ENCODE assay signal across 27 cellular contexts in genomic region chr7:43604251-43604650, GRCh38. TPM values are rescaled to one million over a fixed set of nuclear protein-coding genes. Genes with fewer than 3 reads are reported as not detected.
DNase-seq lines count a peak whose midpoint lies in the region; ATAC-seq, FAIRE-seq and TF ChIP-seq lines count a peak whose summit lies in the region.
"Had no signal": no experiment of that assay in that cellular context is flagged by ENCODE, and none has a peak within 500 bp of the region (broad histone marks: within the 10 kb centered on the region; RNA-seq: fewer than 3 reads in every experiment).

No MANE protein-coding gene starts in this region.

- no peak for ATAC-seq in activated T-cell treated with anti-CD3 and anti-CD28 coated beads, Interleukin-2, amount 50 U/mL, for 72 hours (replicated peaks in 1 of 2)
- no peak for ATAC-seq in naive thymus-derived CD8-positive, alpha-beta T cell
- ATAC-seq in omental fat pad (ENCODE audit: low FRiP score) (no peak), GM18868 (IDR thresholded peaks at IDR 0.05; ENCODE audit: unreplicated experiment) (no peak)
- ATAC-seq: activated CD8-positive, alpha-beta memory T cell treated with anti-CD3 and anti-CD28 coated beads, Interleukin-2, amount 10 ng/mL, durations not matched to agents 7 days and 5 days; Panc1; right cardiac atrium had no signal

- H3K4me1 Mint-ChIP-seq in activated T-cell treated with anti-CD3 and anti-CD28 coated beads, Interleukin-2, amount 50 U/mL, for 72 hours (ENCODE audit: low read depth): peaks cover 44% of the 10 kb centered on the region
- peaks cover 49% of the 10 kb centered on the region for H3K4me1 Mint-ChIP-seq in activated naive CD8-positive, alpha-beta T cell treated with anti-CD3 and anti-CD28 coated beads for 36 hours
- H3K4me1 Mint-ChIP-seq in naive thymus-derived CD8-positive, alpha-beta T cell: peaks cover 31 to 55% (median 51%) of the 10 kb centered on the region in 4 donors

- peaks cover 3 to 4% of the 10 kb centered on the region in 2 donors for H3K9me3 Mint-ChIP-seq in activated T-cell treated with anti-CD3 and anti-CD28 coated beads, Interleukin-2, amount 50 U/mL, for 72 hours
- H3K9me3 Mint-ChIP-seq in activated naive CD8-positive, alpha-beta T cell treated with anti-CD3 and anti-CD28 coated beads for 36 hours: peaks cover 9% of the 10 kb centered on the region
- no peaks in the 10 kb centered on the region for H3K9me3 Mint-ChIP-seq in naive thymus-derived CD8-positive, alpha-beta T cell

- peak; percentile 4 for FAIRE-seq in GM19239 (lab: Jason Lieb, UNC)
- FAIRE-seq: astrocyte had no signal

- peak overlapping the region; percentile 51 for H3K27ac Mint-ChIP-seq in activated T-cell treated with anti-CD3 and anti-CD28 coated beads, Interleukin-2, amount 50 U/mL, for 72 hours
- peak overlapping the region; percentile 30 for H3K27ac Mint-ChIP-seq in activated naive CD8-positive, alpha-beta T cell treated with anti-CD3 and anti-CD28 coated beads for 36 hours
- peak overlapping the region in 9 of 10 donors; percentile 49 to 93 (median 83) for H3K27ac Mint-ChIP-seq in naive thymus-derived CD8-positive, alpha-beta T cell
- H3K27ac Mint-ChIP-seq: activated CD4-positive, alpha-beta T cell treated with anti-CD3 and anti-CD28 coated beads, Interleukin-2, amount 10 ng/mL, durations not matched to agents 7 days and 5 days; activated CD8-positive, alpha-beta memory T cell treated with anti-CD3 and anti-CD28 coated beads, Interleukin-2, amount 10 ng/mL, durations not matched to agents 7 days and 5 days; activated T-helper 2 cell treated with anti-CD3 and anti-CD28 coated beads, Interferon-gamma antibody, Interleukin-2, Interleukin-4, amounts not matched to agents 10 μg/mL and 5 μg/mL and 100 μg/mL, durations not matched to agents 14 hours and 24 hours and 36 hours had no signal

- no peaks in the 10 kb centered on the region for H3K27me3 Mint-ChIP-seq in activated T-cell treated with anti-CD3 and anti-CD28 coated beads, Interleukin-2, amount 50 U/mL, for 72 hours (ENCODE audit: low read depth)
- no peaks in the 10 kb centered on the region for H3K27me3 Mint-ChIP-seq in activated naive CD8-positive, alpha-beta T cell treated with anti-CD3 and anti-CD28 coated beads for 36 hours
- H3K27me3 Mint-ChIP-seq in naive thymus-derived CD8-positive, alpha-beta T cell: no peaks in the 10 kb centered on the region
- H3K27me3 Mint-ChIP-seq: activated CD4-positive, alpha-beta T cell treated with anti-CD3 and anti-CD28 coated beads, Interleukin-2, amount 10 ng/mL, durations not matched to agents 7 days and 5 days; activated CD8-positive, alpha-beta memory T cell treated with anti-CD3 and anti-CD28 coated beads, Interleukin-2, amount 10 ng/mL, durations not matched to agents 7 days and 5 days had no signal

- no peak overlapping the region for H3K4me3 Mint-ChIP-seq in activated T-cell treated with anti-CD3 and anti-CD28 coated beads, Interleukin-2, amount 50 U/mL, for 72 hours
- no peak overlapping the region for H3K4me3 Mint-ChIP-seq in activated naive CD8-positive, alpha-beta T cell treated with anti-CD3 and anti-CD28 coated beads for 36 hours
- peak overlapping the region in 9 of 10 donors; percentile 8 to 82 (median 63) for H3K4me3 Mint-ChIP-seq in naive thymus-derived CD8-positive, alpha-beta T cell
- H3K4me3 Mint-ChIP-seq: activated CD4-positive, alpha-beta T cell treated with anti-CD3 and anti-CD28 coated beads, Interleukin-2, amount 10 ng/mL, durations not matched to agents 7 days and 5 days; activated CD8-positive, alpha-beta memory T cell treated with anti-CD3 and anti-CD28 coated beads, Interleukin-2, amount 10 ng/mL, durations not matched to agents 7 days and 5 days had no signal

- DNase-seq in activated T-cell treated with anti-CD3 and anti-CD28 coated beads, Interleukin-2, amount 50 U/mL, for 72 hours: no peak
- DNase-seq in activated T-cell treated with anti-CD3 and anti-CD28 coated beads for 4 hours (no peak), GM19239 (ENCODE audit: insufficient read length, low spot score) (no peak), omental fat pad (ENCODE audit: low spot score) (no peak), HUDEP-2 (lab: John Stamatoyannopoulos, UW; ENCODE audit: unreplicated experiment in 76 of 76) (no peak)
- no peak for DNase-seq in activated naive CD8-positive, alpha-beta T cell treated with anti-CD3 and anti-CD28 coated beads for 36 hours
- DNase-seq in naive thymus-derived CD8-positive, alpha-beta T cell: no peak
- DNase-seq: activated CD4-positive, alpha-beta T cell treated with anti-CD3 and anti-CD28 coated beads, Interleukin-2, amount 10 ng/mL, durations not matched to agents 7 days and 5 days; activated CD8-positive, alpha-beta memory T cell treated with anti-CD3 and anti-CD28 coated beads, Interleukin-2, amount 10 ng/mL, durations not matched to agents 7 days and 5 days; BE2C; DMS53; effector CD8-positive, alpha-beta T cell; HCEC 1CT; mammary epithelial cell; MV-4-11; NCI-H146; posterior cingulate gyrus; right cardiac atrium; Right ventricle myocardium superior; spleen; stimulated activated CD4-positive, alpha-beta T cell treated with anti-CD3 and anti-CD28 coated beads, Interleukin-2, amount 100 ng/mL, for 24 hours; T1000; tibial artery had no signal

- peaks cover 19 to 25% of the 10 kb centered on the region in 2 donors for H3K36me3 Mint-ChIP-seq in activated T-cell treated with anti-CD3 and anti-CD28 coated beads, Interleukin-2, amount 50 U/mL, for 72 hours (ENCODE audit: insufficient read depth in 2 of 2)
- peaks cover 42% of the 10 kb centered on the region for H3K36me3 Mint-ChIP-seq in activated naive CD8-positive, alpha-beta T cell treated with anti-CD3 and anti-CD28 coated beads for 36 hours
- peaks cover 20 to 53% (median 22%) of the 10 kb centered on the region in 3 donors for H3K36me3 Mint-ChIP-seq in naive thymus-derived CD8-positive, alpha-beta T cell

- no peak for TF ChIP-seq CTCF in omental fat pad (IDR thresholded peaks at IDR 0.05)

- POLR2A ChIA-PET in naive thymus-derived CD8-positive, alpha-beta T cell (lab: Charles Lee): interaction anchor here (0.6 to 5.5 kb wide), 8 partner anchors 9 to 156 kb away, joined by 3 to 30 read pairs (median 5); partner anchors contain the start of gene STK17A

RNA-seq across cellular contexts. Expression of gene STK17A, which starts 21.3 kb away (rescaled TPM):
- total RNA-seq in activated T-cell treated with anti-CD3 and anti-CD28 coated beads, Interleukin-2, amount 50 U/mL, for 72 hours: 10 to 100 TPM; 49.2 to 56.4 TPM
- total RNA-seq in activated naive CD8-positive, alpha-beta T cell treated with anti-CD3 and anti-CD28 coated beads for 36 hours: 10 to 100 TPM; 53.2 to 53.8 TPM
- total RNA-seq in naive thymus-derived CD8-positive, alpha-beta T cell: 100 to 1,000 TPM; 203 to 208 TPM
- 100 to 1,000 TPM; 242 to 346 (median 262) TPM for polyA plus RNA-seq in naive thymus-derived CD8-positive, alpha-beta T cell
- 10 to 100 TPM; 12.9 to 60.2 (median 15.7) TPM for total RNA-seq in omental fat pad

Comparison
In these comparisons a context has a peak if more than half of its experiments do, and no peak if none do; other contexts are left out.
1. H3K27ac Mint-ChIP-seq: peak in every context shown above with its lines; median percentile 83 in naive thymus-derived CD8-positive, alpha-beta T cell; 51 in activated T-cell treated with anti-CD3 and anti-CD28 coated beads, Interleukin-2, amount 50 U/mL, for 72 hours; 30 in activated naive CD8-positive, alpha-beta T cell treated with anti-CD3 and anti-CD28 coated beads for 36 hours.
2. H3K4me3 Mint-ChIP-seq: peak in naive thymus-derived CD8-positive, alpha-beta T cell (9 of 10); none in activated T-cell treated with anti-CD3 and anti-CD28 coated beads, Interleukin-2, amount 50 U/mL, for 72 hours (0 of 2) and activated naive CD8-positive, alpha-beta T cell treated with anti-CD3 and anti-CD28 coated beads for 36 hours (single experiment).